In the genomic region with DNA sequence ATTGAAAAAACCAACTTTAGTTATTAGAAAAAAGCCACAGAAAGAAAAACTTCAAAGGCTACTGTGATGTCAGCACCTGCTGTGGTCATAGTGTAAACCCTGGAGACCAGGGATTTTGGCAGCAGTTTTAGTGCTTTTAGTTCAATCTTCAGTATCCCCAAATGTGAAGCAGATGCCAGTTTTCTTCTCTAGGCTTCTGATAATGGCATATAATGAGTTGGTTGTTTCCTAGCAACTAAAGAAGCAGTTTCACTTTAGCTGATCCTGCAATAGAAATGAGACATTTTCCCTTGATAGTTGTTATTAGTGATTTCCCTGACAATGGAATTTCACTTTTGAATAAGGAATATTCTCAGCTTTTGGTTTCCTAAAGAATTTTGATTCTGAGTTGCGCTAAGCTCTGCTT, we compare ENCODE assay signal across 12 cellular contexts.
DNase-seq lines count a peak whose midpoint lies in the region; ATAC-seq and TF ChIP-seq lines count a peak whose summit lies in the region.
"Had no signal": no experiment of that assay in that cellular context is flagged by ENCODE, and none has a peak within 500 bp of the region (broad histone marks: within the 10 kb centered on the region; RNA-seq: fewer than 3 reads in every experiment).

No MANE protein-coding gene starts in this region.

- H3K9me3 ChIP-seq in left lung = no peaks in the 10 kb centered on the region

- DNase-seq in EH (ENCODE audit: low read depth) = peak; percentile 4
- DNase-seq in NCI-H1105 (lab: John Stamatoyannopoulos, UW) = peak; percentile 80
- DNase-seq in osteocyte (ENCODE audit: extremely low spot score, unreplicated experiment) = no peak
- no peak for DNase-seq in left lung
- no peak for DNase-seq in stimulated activated naive B cell treated with anti-CD40 and anti-IgM and Interleukin-4, amounts not matched to agents 10 μg/mL and 1 μg/mL and 100 μg/mL, for 72 hours
- DNase-seq: activated T-cell treated with anti-CD3 and anti-CD28 coated beads, Interleukin-2, amount 50 U/mL, for 4 hours; foreskin melanocyte; NCI-H187 treated with DMSO at 0.1 percent for 48 hours; SHP77 had no signal

- H3K9me3 Mint-ChIP-seq in brain (no peaks in the 10 kb centered on the region), osteocyte (ENCODE audit: unreplicated experiment) (no peaks in the 10 kb centered on the region)
- H3K9me3 Mint-ChIP-seq in stimulated activated naive B cell treated with anti-CD40 and anti-IgM and Interleukin-4, amounts not matched to agents 10 μg/mL and 1 μg/mL and 100 μg/mL, for 72 hours = no peaks in the 10 kb centered on the region

- H3K27ac Mint-ChIP-seq in brain (peak overlapping the region in 4 of 5 experiments; percentile 73 to 94 (median 83)), osteocyte (ENCODE audit: unreplicated experiment) (peak overlapping the region; percentile 9)
- no peak overlapping the region for H3K27ac Mint-ChIP-seq in stimulated activated naive B cell treated with anti-CD40 and anti-IgM and Interleukin-4, amounts not matched to agents 10 μg/mL and 1 μg/mL and 100 μg/mL, for 72 hours

- no peaks in the 10 kb centered on the region for H3K36me3 ChIP-seq in left lung
- H3K36me3 ChIP-seq: cardiac muscle cell had no signal

- intact Hi-C loops in left lung (cut with DNase I) = no loop called here

- H3K36me3 Mint-ChIP-seq in brain (peaks cover 4% of the 10 kb centered on the region), osteocyte (ENCODE audit: unreplicated experiment) (no peaks in the 10 kb centered on the region)
- peaks cover 9 to 10% of the 10 kb centered on the region in 2 donors for H3K36me3 Mint-ChIP-seq in stimulated activated naive B cell treated with anti-CD40 and anti-IgM and Interleukin-4, amounts not matched to agents 10 μg/mL and 1 μg/mL and 100 μg/mL, for 72 hours

- no peak for TF ChIP-seq CTCF in brain (conservative IDR thresholded peaks at IDR 0.05)
- TF ChIP-seq CTCF in osteocyte (IDR thresholded peaks at IDR 0.05) = no peak
- TF ChIP-seq CTCF in left lung (IDR thresholded peaks at IDR 0.05) = no peak

- H3K27me3 ChIP-seq in left lung = no peaks in the 10 kb centered on the region
- H3K27me3 ChIP-seq: cardiac muscle cell had no signal

- H3K27me3 Mint-ChIP-seq in brain (no peaks in the 10 kb centered on the region), osteocyte (ENCODE audit: unreplicated experiment) (no peaks in the 10 kb centered on the region)
- no peaks in the 10 kb centered on the region for H3K27me3 Mint-ChIP-seq in stimulated activated naive B cell treated with anti-CD40 and anti-IgM and Interleukin-4, amounts not matched to agents 10 μg/mL and 1 μg/mL and 100 μg/mL, for 72 hours

- H3K4me1 Mint-ChIP-seq in brain (peaks cover 54% of the 10 kb centered on the region), osteocyte (ENCODE audit: unreplicated experiment) (peaks cover 5% of the 10 kb centered on the region)
- H3K4me1 Mint-ChIP-seq in stimulated activated naive B cell treated with anti-CD40 and anti-IgM and Interleukin-4, amounts not matched to agents 10 μg/mL and 1 μg/mL and 100 μg/mL, for 72 hours = peaks cover 0 to 3% of the 10 kb centered on the region in 2 donors

- no peak overlapping the region for H3K27ac ChIP-seq in left lung
- H3K27ac ChIP-seq: cardiac muscle cell had no signal

- ATAC-seq in GM21737 (IDR thresholded peaks at IDR 0.05; ENCODE audit: unreplicated experiment) (no peak), left lung (no peak)
- no peak for ATAC-seq in stimulated activated naive B cell treated with anti-CD40 and anti-IgM and Interleukin-4, amounts not matched to agents 10 μg/mL and 1 μg/mL and 100 μg/mL, for 72 hours (replicated peaks)
- ATAC-seq: activated T-cell treated with anti-CD3 and anti-CD28 coated beads, Interleukin-2, amount 50 U/mL, for 4 hours had no signal

- no peaks in the 10 kb centered on the region for H3K4me1 ChIP-seq in left lung

- H3K4me3 Mint-ChIP-seq in brain (peak overlapping the region in 4 of 5 experiments; percentile 63 to 86 (median 68)), osteocyte (ENCODE audit: unreplicated experiment) (no peak overlapping the region)
- no peak overlapping the region for H3K4me3 Mint-ChIP-seq in stimulated activated naive B cell treated with anti-CD40 and anti-IgM and Interleukin-4, amounts not matched to agents 10 μg/mL and 1 μg/mL and 100 μg/mL, for 72 hours
- H3K4me3 Mint-ChIP-seq: activated T-cell treated with anti-CD3 and anti-CD28 coated beads, Interleukin-2, amount 50 U/mL, for 4 hours had no signal

- H3K4me3 ChIP-seq in left lung = no peak overlapping the region
- H3K4me3 ChIP-seq: cardiac muscle cell had no signal

Comparison
In these comparisons a context has a peak if more than half of its experiments do, and no peak if none do; other contexts are left out.
1. DNase-seq: peak in EH (single experiment) and NCI-H1105 (single experiment); none in osteocyte (single experiment), left lung (0 of 2) and stimulated activated naive B cell treated with anti-CD40 and anti-IgM and Interleukin-4, amounts not matched to agents 10 μg/mL and 1 μg/mL and 100 μg/mL, for 72 hours (single experiment).
2. H3K4me3 Mint-ChIP-seq: peak in brain (4 of 5); none in osteocyte (single experiment) and stimulated activated naive B cell treated with anti-CD40 and anti-IgM and Interleukin-4, amounts not matched to agents 10 μg/mL and 1 μg/mL and 100 μg/mL, for 72 hours (0 of 2).